Comparison of ENCODE assay signal across 8 cellular contexts in the genomic region with DNA sequence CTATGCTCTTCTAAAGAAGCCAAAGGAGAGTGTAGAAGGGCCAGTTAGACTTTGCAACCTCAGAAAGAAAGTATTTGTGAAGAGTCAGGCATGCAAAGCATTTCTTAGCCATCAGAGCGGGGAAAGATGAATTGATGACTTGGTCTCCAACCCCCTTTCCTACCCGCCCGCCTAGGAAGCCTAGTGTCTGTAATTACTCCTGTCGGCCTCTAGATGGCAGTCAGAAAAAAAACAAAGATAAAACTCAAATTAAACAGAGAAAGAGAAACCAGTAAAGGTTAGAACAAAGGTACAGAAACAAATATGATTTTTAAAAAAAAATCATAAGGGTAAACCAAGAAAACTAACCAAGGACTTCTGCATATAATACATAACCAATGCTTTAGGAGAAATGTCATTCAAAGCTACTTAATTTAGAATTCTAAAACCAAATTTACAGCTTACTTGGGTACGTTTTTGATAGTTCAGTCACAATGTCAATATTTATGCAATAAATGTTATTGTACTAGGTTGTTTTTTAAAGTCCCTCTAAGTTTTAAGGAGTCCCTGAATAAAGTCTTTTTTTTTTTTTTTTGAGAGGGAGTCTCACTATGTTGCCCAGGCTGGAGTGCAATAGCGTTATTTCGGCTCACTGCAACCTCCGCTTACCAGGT.
A peak's percentile ranks its signal among the peaks of the same experiment; 100 is the strongest.
DNase-seq lines count a peak whose midpoint lies in the region; ATAC-seq and TF ChIP-seq lines count a peak whose summit lies in the region.

No MANE protein-coding gene starts in this region.

- H3K36me3 ChIP-seq in adrenal gland (replicated peaks in 1 of 2): no peaks in the 10 kb centered on the region
- no peaks in the 10 kb centered on the region for H3K36me3 ChIP-seq in thoracic aorta

- H3K4me3 ChIP-seq in adrenal gland (no peak overlapping the region), thoracic aorta (peak overlapping the region; percentile 14)

- 43 to 46% (median 45%) methylated on average over 8 of the region's 8 CpGs for WGBS in adrenal gland, 4 donors

- intact Hi-C loops in adrenal gland (cut with DNase I): loop anchor here in 1 of 2 donors (10.0 kb wide), 1 partner anchor 108 kb away; no protein-coding TSS in a partner anchor

- TF ChIP-seq POLR2A in adrenal gland (IDR thresholded peaks at IDR 0.05): no peak

- no peaks in the 10 kb centered on the region for H3K9me3 ChIP-seq in adrenal gland (replicated peaks in 1 of 3)
- H3K9me3 ChIP-seq in thoracic aorta: no peaks in the 10 kb centered on the region

- in situ Hi-C loops in GM13977 (cut with MboI; ENCODE audit: low pct_unique_long_range_greater_than_20kb, low sequenced_read_pairs, unreplicated experiment): no loop called here

- H3K4me1 ChIP-seq in adrenal gland (replicated peaks in 1 of 2) (no peaks in the 10 kb centered on the region), thoracic aorta (ENCODE audit: control insufficient read depth in 1 of 2, low read depth in 2 of 2) (no peaks in the 10 kb centered on the region)

- ATAC-seq in thoracic aorta (ENCODE audit: insufficient number of reproducible peaks, low FRiP score, low read depth): no peak
- no peak for ATAC-seq in HG03565 (IDR thresholded peaks at IDR 0.05; ENCODE audit: unreplicated experiment)

- H3K27me3 ChIP-seq in adrenal gland (no peaks in the 10 kb centered on the region), thoracic aorta (replicated peaks; ENCODE audit: insufficient read depth) (no peaks in the 10 kb centered on the region)

- H3K27ac ChIP-seq in adrenal gland: no peak overlapping the region
- no peak overlapping the region for H3K27ac ChIP-seq in thoracic aorta

- peak; percentile 74 for TF ChIP-seq CTCF in GM13977 (IDR thresholded peaks at IDR 0.05; ENCODE audit: extremely low read depth, insufficient read depth, missing control alignments)
- TF ChIP-seq CTCF in adrenal gland (IDR thresholded peaks at IDR 0.05): peak; percentile 68 to 88 (median 76)
- TF ChIP-seq CTCF in thoracic aorta (IDR thresholded peaks at IDR 0.05): peak; percentile 81

- DNase-seq in CD1c-positive myeloid dendritic cell (ENCODE audit: extremely low spot score) (peak; percentile 46), GM13977 (ENCODE audit: low spot score) (peak; percentile 43), LoVo (ENCODE audit: low spot score) (peak; percentile 40), adrenal gland (peak in 2 of 7 donors; percentile 19 to 33), inferior parietal cortex (ENCODE audit: extremely low spot score) (peak; percentile 39), thoracic aorta (ENCODE audit: low spot score) (no peak)
- no peak for DNase-seq in activated CD4-positive, CD25-positive, alpha-beta regulatory T cell (lab: John Stamatoyannopoulos, UW)

Comparison
In these comparisons a context has a peak if more than half of its experiments do, and no peak if none do; other contexts are left out.
1. DNase-seq: peak in CD1c-positive myeloid dendritic cell (single experiment), GM13977 (single experiment), LoVo (single experiment) and inferior parietal cortex (single experiment); none in thoracic aorta (single experiment) and activated CD4-positive, CD25-positive, alpha-beta regulatory T cell (0 of 4).
2. Peak in every context shown above with its lines, with median percentiles within 50 percentile points of each other: CTCF ChIP-seq.